Comparison of ENCODE assay signal across 8 cellular contexts in genomic region chr21:39387461-39388037, GRCh38. TPM values are rescaled to one million over a fixed set of nuclear protein-coding genes. Genes with fewer than 3 reads are reported as not detected.
A peak's percentile ranks its signal among the peaks of the same experiment; 100 is the strongest.
DNase-seq lines count a peak whose midpoint lies in the region; ATAC-seq, FAIRE-seq and TF ChIP-seq lines count a peak whose summit lies in the region.

No MANE protein-coding gene starts in this region.

- 3% methylated on average over 8 of the region's 21 CpGs for WGBS in A549 (ENCODE audit: missing lambda C conversion rate)

- CTCF ChIA-PET in A549 (lab: Yijun Ruan, JAX) = interaction anchor here (0.6 to 1.9 kb wide), 8 partner anchors 11 to 204 kb away, joined by 3 to 7 read pairs (median 3); partner anchors contain the start of genes BRWD1 and PSMG1

- peaks cover 19% of the 10 kb centered on the region for H3K4me1 ChIP-seq in A549
- H3K4me1 ChIP-seq in RWPE2 (ENCODE audit: insufficient read depth, poor library complexity, severe bottlenecking) = no peaks in the 10 kb centered on the region

- H3K27ac ChIP-seq in A549 (peak overlapping the region; percentile 86 to 96), RWPE2 (ENCODE audit: poor library complexity, severe bottlenecking) (peak overlapping the region; percentile 49)

- H3K27me3 Mint-ChIP-seq in nephron (ENCODE audit: low read depth) = no peaks in the 10 kb centered on the region

- peaks cover 24% of the 10 kb centered on the region for H3K36me3 Mint-ChIP-seq in nephron (ENCODE audit: low read depth)

- H3K4me3 Mint-ChIP-seq in nephron = peak overlapping the region; percentile 82 to 92 (median 89)

- H3K9me3 Mint-ChIP-seq in nephron = no peaks in the 10 kb centered on the region

- peak; percentile 51 to 67 for ATAC-seq in A549
- peak; percentile 30 for ATAC-seq in RWPE2 (ENCODE audit: low read depth)

- peaks cover 18% of the 10 kb centered on the region for H3K36me3 ChIP-seq in RWPE2 (ENCODE audit: low read depth)

- no peak for TF ChIP-seq RAD21 in A549 (conservative IDR thresholded peaks at IDR 0.05 in 1 of 2, IDR thresholded peaks at IDR 0.05 in 1 of 2)

- no peaks in the 10 kb centered on the region for H3K27me3 ChIP-seq in RWPE2 (ENCODE audit: insufficient read depth, poor library complexity, severe bottlenecking)

- H3K9me3 ChIP-seq in A549 = no peaks in the 10 kb centered on the region
- no peaks in the 10 kb centered on the region for H3K9me3 ChIP-seq in RWPE2 (ENCODE audit: severe bottlenecking)

- peak overlapping the region; percentile 47 for H3K4me3 ChIP-seq in A549
- H3K4me3 ChIP-seq in RWPE2 (ENCODE audit: severe bottlenecking) = peak overlapping the region; percentile 40

- peak; percentile 82 to 88 for DNase-seq in A549 (ENCODE audit: low read depth in 1 of 2, low spot score in 1 of 2)
- peak; percentile 85 to 87 for DNase-seq in Kasumi-1 (lab: John Stamatoyannopoulos, UW)
- peak; percentile 81 for DNase-seq in RWPE2 (ENCODE audit: low spot score)
- peak; percentile 79 for DNase-seq in activated effector memory CD4-positive, alpha-beta T cell treated with Interleukin-2 at 50 U/mL for 16 hours
- peak; percentile 82 for DNase-seq in fibroblast of the conjunctiva (ENCODE audit: low read depth)
- peak; percentile 86 for DNase-seq in stimulated activated naive CD4-positive, alpha-beta T cell treated with Interleukin-2 at 50 U/mL for 16 hours (lab: John Stamatoyannopoulos, UW)

- POLR2A ChIA-PET in A549 (lab: Yijun Ruan, JAX) = interaction anchor here (0.5 to 1.2 kb wide), 8 partner anchors 14 to 204 kb away, joined by 3 to 19 read pairs (median 4); partner anchors contain the start of genes BRWD1, HMGN1 and PSMG1

- peak overlapping the region; percentile 100 for H3K4me2 ChIP-seq in A549

- TF ChIP-seq CTCF in A549 (IDR thresholded peaks at IDR 0.05) (no peak), RWPE2 (IDR thresholded peaks at IDR 0.05; ENCODE audit: poor library complexity, severe bottlenecking) (no peak), nephron (IDR thresholded peaks at IDR 0.05; ENCODE audit: unreplicated experiment in 3 of 3) (no peak)

- H3K27ac Mint-ChIP-seq in nephron = peak overlapping the region; percentile 74 to 89 (median 86)

- peak; percentile 7; the same call in 1 of the 2 replicates for TF ChIP-seq POLR2A in A549 (IDR thresholded peaks at IDR 0.05; ENCODE audit: low read length)
- TF ChIP-seq POLR2A in GM19099 (IDR thresholded peaks at IDR 0.05; ENCODE audit: extremely low read depth, insufficient read length, low read depth) = peak; percentile 37

- TF ChIP-seq EP300 in A549 (IDR thresholded peaks at IDR 0.05) = no peak

- H3K4me1 Mint-ChIP-seq in nephron = peaks cover 34% of the 10 kb centered on the region

- no peak for FAIRE-seq in A549 (lab: Jason Lieb, UNC)

TF ChIP-seq in A549, 52 proteins besides CTCF, POLR2A, EP300 and RAD21:
- TF ChIP-seq BCL3 (IDR thresholded peaks at IDR 0.05) (no peak), EHF (CRISPR knock-in tag; IDR thresholded peaks at IDR 0.05) (no peak), CEBPB (IDR thresholded peaks at IDR 0.05) (no peak), SREBF2 (IDR thresholded peaks at IDR 0.05) (no peak), NR3C1 (IDR thresholded peaks at IDR 0.05) (no peak), JUNB (IDR thresholded peaks at IDR 0.05) (no peak), MAFK (IDR thresholded peaks at IDR 0.05; ENCODE audit: partially characterized antibody) (no peak), NFE2L2 (conservative IDR thresholded peaks at IDR 0.05; ENCODE audit: low read length) (no peak), FOSB (CRISPR knock-in tag; IDR thresholded peaks at IDR 0.05) (no peak), RFX5 (IDR thresholded peaks at IDR 0.05) (no peak), PHF8 (IDR thresholded peaks at IDR 0.05; ENCODE audit: borderline replicate concordance, low read depth) (no peak), ZSCAN20 (CRISPR knock-in tag; IDR thresholded peaks at IDR 0.05) (no peak), CHD4 (IDR thresholded peaks at IDR 0.05; ENCODE audit: borderline replicate concordance) (no peak), FOSL2 (IDR thresholded peaks at IDR 0.05) (no peak), FOSL2 (CRISPR knock-in tag; IDR thresholded peaks at IDR 0.05) (no peak), HDAC2 (IDR thresholded peaks at IDR 0.05) (no peak), ZC3H11A (IDR thresholded peaks at IDR 0.05) (no peak), HOXB5 (CRISPR knock-in tag; IDR thresholded peaks at IDR 0.05) (no peak), HOXB13 (CRISPR knock-in tag; IDR thresholded peaks at IDR 0.05; ENCODE audit: low read depth) (no peak)
- TF ChIP-seq, protein P1, sequence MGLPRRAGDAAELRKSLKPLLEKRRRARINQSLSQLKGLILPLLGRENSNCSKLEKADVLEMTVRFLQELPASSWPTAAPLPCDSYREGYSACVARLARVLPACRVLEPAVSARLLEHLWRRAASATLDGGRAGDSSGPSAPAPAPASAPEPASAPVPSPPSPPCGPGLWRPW (IDR thresholded peaks at IDR 0.05) = no peak
- TF ChIP-seq, protein P2, sequence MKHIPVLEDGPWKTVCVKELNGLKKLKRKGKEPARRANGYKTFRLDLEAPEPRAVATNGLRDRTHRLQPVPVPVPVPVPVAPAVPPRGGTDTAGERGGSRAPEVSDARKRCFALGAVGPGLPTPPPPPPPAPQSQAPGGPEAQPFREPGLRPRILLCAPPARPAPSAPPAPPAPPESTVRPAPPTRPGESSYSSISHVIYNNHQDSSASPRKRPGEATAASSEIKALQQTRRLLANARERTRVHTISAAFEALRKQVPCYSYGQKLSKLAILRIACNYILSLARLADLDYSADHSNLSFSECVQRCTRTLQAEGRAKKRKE (CRISPR knock-in tag; IDR thresholded peaks at IDR 0.05; ENCODE audit: low read depth) = no peak

RNA-seq across cellular contexts. Expression of gene HMGN1, which starts 38.7 kb away (rescaled TPM):
- polyA plus RNA-seq in A549 (2011; rRNA removed) (173 and 222 TPM in 2 replicates), A549 (2017; fragmentation: RNase III; extraction: RNeasy Plus Mini Kit Qiagen cat#74134 plus additional on column Dnase treatment) (256 to 269 TPM (median 265 TPM) in 3 replicates)
- 78.0 and 85.1 TPM in 2 replicates for polyA plus RNA-seq in A549 (2012; cell fraction: cytosol; rRNA removed)
- polyA plus RNA-seq in A549 (2012; cell fraction: nucleus; rRNA removed) = 46.9 and 71.9 TPM in 2 replicates
- 17.6 and 20.0 TPM in 2 replicates for polyA minus RNA-seq in A549 (2011; rRNA and poly(A)+ RNA removed)

RNA-seq across cellular contexts. Expression of gene LCA5L, which starts 58.0 kb away (rescaled TPM):
- polyA plus RNA-seq in A549 (2011; rRNA removed) (2.1 and 2.8 TPM in 2 replicates), A549 (2017; fragmentation: RNase III; extraction: RNeasy Plus Mini Kit Qiagen cat#74134 plus additional on column Dnase treatment) (0.90 to 1.1 TPM (median 0.99 TPM) in 3 replicates)
- polyA plus RNA-seq in A549 (2012; cell fraction: cytosol; rRNA removed) = 0.38 and 0.40 TPM in 2 replicates
- 0.30 and 0.71 TPM in 2 replicates for polyA plus RNA-seq in A549 (2012; cell fraction: nucleus; rRNA removed)
- 0.41 and 0.58 TPM in 2 replicates for polyA minus RNA-seq in A549 (2011; rRNA and poly(A)+ RNA removed)

Comparison
In these comparisons a context has a peak if more than half of its experiments do, and no peak if none do; other contexts are left out.
1. Peak in every context shown above with its lines: DNase-seq, ATAC-seq, H3K4me3 ChIP-seq and H3K27ac ChIP-seq.